In genomic region chr14:95157987-95158712, GRCh38 we compare ENCODE assay signal across 1 cellular context.
TF ChIP-seq lines count a peak whose summit lies in the region.

No MANE protein-coding gene starts in this region.

TF ChIP-seq in GM12878, 131 proteins besides CTCF, POLR2A, EP300 and RAD21 (continued from another document and continues in another):
- TF ChIP-seq REST (IDR thresholded peaks at IDR 0.05; ENCODE audit: low read depth, low read length) (no peak), ZNF24 (IDR thresholded peaks at IDR 0.05) (no peak), PBX3 (IDR thresholded peaks at IDR 0.05; ENCODE audit: insufficient replicate concordance, low read depth, low read length) (no peak), CHD4 (IDR thresholded peaks at IDR 0.05) (no peak), ZBTB4 (CRISPR knock-in tag; IDR thresholded peaks at IDR 0.05) (no peak), NFXL1 (IDR thresholded peaks at IDR 0.05; ENCODE audit: borderline replicate concordance) (no peak), RBBP5 (conservative IDR thresholded peaks at IDR 0.05) (no peak), HDAC2 (IDR thresholded peaks at IDR 0.05) (no peak), BACH1 (IDR thresholded peaks at IDR 0.05; ENCODE audit: borderline replicate concordance) (no peak), TCF7 (IDR thresholded peaks at IDR 0.05; ENCODE audit: borderline replicate concordance) (0 out of 2 replicates have a peak, but pooled peaks have one; percentile 8), TAF1 (IDR thresholded peaks at IDR 0.05; ENCODE audit: borderline replicate concordance, low read depth, low read length) (no peak), CREB1 (IDR thresholded peaks at IDR 0.05; ENCODE audit: low read depth) (no peak), PAX5 (IDR thresholded peaks at IDR 0.05; ENCODE audit: borderline replicate concordance, low read depth, low read length) (no peak), KAT2A (conservative IDR thresholded peaks at IDR 0.05; ENCODE audit: control insufficient read depth, low read depth, low read length) (no peak), SP1 (IDR thresholded peaks at IDR 0.05; ENCODE audit: low read depth, low read length) (no peak), FOS (IDR thresholded peaks at IDR 0.05; ENCODE audit: borderline replicate concordance, extremely low read depth, insufficient read length) (no peak), EGR1 (IDR thresholded peaks at IDR 0.05; ENCODE audit: borderline replicate concordance in 1 of 2, low read depth in 2 of 2, low read length in 2 of 2) (peak in 1 of 2 experiments; percentile 51; a peak in 1 of 3 replicates), NR2C1 (IDR thresholded peaks at IDR 0.05) (no peak), CHD1 (IDR thresholded peaks at IDR 0.05; ENCODE audit: low read depth, low read length) (0 out of 2 replicates have a peak, but pooled peaks have one; percentile 4), DPF2 (IDR thresholded peaks at IDR 0.05) (peak; percentile 47; the same call in 1 of the 2 replicates), IRF5 (IDR thresholded peaks at IDR 0.05; ENCODE audit: borderline replicate concordance) (no peak), SMAD5 (IDR thresholded peaks at IDR 0.05; ENCODE audit: low read depth) (no peak), ASH2L (IDR thresholded peaks at IDR 0.05; ENCODE audit: borderline replicate concordance, low read depth) (no peak), MEF2A (IDR thresholded peaks at IDR 0.05; ENCODE audit: insufficient read depth, low read depth, low read length) (no peak), EED (IDR thresholded peaks at IDR 0.05; ENCODE audit: low read depth) (no peak)
- TF ChIP-seq, protein P1, sequence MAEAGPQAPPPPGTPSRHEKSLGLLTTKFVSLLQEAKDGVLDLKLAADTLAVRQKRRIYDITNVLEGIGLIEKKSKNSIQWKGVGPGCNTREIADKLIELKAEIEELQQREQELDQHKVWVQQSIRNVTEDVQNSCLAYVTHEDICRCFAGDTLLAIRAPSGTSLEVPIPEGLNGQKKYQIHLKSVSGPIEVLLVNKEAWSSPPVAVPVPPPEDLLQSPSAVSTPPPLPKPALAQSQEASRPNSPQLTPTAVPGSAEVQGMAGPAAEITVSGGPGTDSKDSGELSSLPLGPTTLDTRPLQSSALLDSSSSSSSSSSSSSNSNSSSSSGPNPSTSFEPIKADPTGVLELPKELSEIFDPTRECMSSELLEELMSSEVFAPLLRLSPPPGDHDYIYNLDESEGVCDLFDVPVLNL (IDR thresholded peaks at IDR 0.05; ENCODE audit: low read depth, low read length) = no peak
- TF ChIP-seq, protein P2, sequence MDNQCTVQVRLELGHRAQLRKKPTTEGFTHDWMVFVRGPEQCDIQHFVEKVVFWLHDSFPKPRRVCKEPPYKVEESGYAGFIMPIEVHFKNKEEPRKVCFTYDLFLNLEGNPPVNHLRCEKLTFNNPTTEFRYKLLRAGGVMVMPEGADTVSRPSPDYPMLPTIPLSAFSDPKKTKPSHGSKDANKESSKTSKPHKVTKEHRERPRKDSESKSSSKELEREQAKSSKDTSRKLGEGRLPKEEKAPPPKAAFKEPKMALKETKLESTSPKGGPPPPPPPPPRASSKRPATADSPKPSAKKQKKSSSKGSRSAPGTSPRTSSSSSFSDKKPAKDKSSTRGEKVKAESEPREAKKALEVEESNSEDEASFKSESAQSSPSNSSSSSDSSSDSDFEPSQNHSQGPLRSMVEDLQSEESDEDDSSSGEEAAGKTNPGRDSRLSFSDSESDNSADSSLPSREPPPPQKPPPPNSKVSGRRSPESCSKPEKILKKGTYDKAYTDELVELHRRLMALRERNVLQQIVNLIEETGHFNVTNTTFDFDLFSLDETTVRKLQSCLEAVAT (IDR thresholded peaks at IDR 0.05) = no peak
- TF ChIP-seq, protein P3, sequence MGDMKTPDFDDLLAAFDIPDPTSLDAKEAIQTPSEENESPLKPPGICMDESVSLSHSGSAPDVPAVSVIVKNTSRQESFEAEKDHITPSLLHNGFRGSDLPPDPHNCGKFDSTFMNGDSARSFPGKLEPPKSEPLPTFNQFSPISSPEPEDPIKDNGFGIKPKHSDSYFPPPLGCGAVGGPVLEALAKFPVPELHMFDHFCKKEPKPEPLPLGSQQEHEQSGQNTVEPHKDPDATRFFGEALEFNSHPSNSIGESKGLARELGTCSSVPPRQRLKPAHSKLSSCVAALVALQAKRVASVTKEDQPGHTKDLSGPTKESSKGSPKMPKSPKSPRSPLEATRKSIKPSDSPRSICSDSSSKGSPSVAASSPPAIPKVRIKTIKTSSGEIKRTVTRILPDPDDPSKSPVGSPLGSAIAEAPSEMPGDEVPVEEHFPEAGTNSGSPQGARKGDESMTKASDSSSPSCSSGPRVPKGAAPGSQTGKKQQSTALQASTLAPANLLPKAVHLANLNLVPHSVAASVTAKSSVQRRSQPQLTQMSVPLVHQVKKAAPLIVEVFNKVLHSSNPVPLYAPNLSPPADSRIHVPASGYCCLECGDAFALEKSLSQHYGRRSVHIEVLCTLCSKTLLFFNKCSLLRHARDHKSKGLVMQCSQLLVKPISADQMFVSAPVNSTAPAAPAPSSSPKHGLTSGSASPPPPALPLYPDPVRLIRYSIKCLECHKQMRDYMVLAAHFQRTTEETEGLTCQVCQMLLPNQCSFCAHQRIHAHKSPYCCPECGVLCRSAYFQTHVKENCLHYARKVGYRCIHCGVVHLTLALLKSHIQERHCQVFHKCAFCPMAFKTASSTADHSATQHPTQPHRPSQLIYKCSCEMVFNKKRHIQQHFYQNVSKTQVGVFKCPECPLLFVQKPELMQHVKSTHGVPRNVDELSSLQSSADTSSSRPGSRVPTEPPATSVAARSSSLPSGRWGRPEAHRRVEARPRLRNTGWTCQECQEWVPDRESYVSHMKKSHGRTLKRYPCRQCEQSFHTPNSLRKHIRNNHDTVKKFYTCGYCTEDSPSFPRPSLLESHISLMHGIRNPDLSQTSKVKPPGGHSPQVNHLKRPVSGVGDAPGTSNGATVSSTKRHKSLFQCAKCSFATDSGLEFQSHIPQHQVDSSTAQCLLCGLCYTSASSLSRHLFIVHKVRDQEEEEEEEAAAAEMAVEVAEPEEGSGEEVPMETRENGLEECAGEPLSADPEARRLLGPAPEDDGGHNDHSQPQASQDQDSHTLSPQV (IDR thresholded peaks at IDR 0.05) = no peak
- TF ChIP-seq, protein P4, sequence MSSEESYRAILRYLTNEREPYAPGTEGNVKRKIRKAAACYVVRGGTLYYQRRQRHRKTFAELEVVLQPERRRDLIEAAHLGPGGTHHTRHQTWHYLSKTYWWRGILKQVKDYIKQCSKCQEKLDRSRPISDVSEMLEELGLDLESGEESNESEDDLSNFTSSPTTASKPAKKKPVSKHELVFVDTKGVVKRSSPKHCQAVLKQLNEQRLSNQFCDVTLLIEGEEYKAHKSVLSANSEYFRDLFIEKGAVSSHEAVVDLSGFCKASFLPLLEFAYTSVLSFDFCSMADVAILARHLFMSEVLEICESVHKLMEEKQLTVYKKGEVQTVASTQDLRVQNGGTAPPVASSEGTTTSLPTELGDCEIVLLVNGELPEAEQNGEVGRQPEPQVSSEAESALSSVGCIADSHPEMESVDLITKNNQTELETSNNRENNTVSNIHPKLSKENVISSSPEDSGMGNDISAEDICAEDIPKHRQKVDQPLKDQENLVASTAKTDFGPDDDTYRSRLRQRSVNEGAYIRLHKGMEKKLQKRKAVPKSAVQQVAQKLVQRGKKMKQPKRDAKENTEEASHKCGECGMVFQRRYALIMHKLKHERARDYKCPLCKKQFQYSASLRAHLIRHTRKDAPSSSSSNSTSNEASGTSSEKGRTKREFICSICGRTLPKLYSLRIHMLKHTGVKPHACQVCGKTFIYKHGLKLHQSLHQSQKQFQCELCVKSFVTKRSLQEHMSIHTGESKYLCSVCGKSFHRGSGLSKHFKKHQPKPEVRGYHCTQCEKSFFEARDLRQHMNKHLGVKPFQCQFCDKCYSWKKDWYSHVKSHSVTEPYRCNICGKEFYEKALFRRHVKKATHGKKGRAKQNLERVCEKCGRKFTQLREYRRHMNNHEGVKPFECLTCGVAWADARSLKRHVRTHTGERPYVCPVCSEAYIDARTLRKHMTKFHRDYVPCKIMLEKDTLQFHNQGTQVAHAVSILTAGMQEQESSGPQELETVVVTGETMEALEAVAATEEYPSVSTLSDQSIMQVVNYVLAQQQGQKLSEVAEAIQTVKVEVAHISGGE (CRISPR knock-in tag; IDR thresholded peaks at IDR 0.05) = no peak
- TF ChIP-seq, protein P5, sequence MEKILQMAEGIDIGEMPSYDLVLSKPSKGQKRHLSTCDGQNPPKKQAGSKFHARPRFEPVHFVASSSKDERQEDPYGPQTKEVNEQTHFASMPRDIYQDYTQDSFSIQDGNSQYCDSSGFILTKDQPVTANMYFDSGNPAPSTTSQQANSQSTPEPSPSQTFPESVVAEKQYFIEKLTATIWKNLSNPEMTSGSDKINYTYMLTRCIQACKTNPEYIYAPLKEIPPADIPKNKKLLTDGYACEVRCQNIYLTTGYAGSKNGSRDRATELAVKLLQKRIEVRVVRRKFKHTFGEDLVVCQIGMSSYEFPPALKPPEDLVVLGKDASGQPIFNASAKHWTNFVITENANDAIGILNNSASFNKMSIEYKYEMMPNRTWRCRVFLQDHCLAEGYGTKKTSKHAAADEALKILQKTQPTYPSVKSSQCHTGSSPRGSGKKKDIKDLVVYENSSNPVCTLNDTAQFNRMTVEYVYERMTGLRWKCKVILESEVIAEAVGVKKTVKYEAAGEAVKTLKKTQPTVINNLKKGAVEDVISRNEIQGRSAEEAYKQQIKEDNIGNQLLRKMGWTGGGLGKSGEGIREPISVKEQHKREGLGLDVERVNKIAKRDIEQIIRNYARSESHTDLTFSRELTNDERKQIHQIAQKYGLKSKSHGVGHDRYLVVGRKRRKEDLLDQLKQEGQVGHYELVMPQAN (conservative IDR thresholded peaks at IDR 0.05) = peak; percentile 22; the same call in 1 of the 2 replicates
- TF ChIP-seq, protein P6, sequence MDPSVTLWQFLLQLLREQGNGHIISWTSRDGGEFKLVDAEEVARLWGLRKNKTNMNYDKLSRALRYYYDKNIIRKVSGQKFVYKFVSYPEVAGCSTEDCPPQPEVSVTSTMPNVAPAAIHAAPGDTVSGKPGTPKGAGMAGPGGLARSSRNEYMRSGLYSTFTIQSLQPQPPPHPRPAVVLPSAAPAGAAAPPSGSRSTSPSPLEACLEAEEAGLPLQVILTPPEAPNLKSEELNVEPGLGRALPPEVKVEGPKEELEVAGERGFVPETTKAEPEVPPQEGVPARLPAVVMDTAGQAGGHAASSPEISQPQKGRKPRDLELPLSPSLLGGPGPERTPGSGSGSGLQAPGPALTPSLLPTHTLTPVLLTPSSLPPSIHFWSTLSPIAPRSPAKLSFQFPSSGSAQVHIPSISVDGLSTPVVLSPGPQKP (IDR thresholded peaks at IDR 0.05; ENCODE audit: low read depth, low read length) = no peak; the same call in 1 of the 2 replicates
